Comparison of ENCODE assay signal across 23 cellular contexts in the genomic region with DNA sequence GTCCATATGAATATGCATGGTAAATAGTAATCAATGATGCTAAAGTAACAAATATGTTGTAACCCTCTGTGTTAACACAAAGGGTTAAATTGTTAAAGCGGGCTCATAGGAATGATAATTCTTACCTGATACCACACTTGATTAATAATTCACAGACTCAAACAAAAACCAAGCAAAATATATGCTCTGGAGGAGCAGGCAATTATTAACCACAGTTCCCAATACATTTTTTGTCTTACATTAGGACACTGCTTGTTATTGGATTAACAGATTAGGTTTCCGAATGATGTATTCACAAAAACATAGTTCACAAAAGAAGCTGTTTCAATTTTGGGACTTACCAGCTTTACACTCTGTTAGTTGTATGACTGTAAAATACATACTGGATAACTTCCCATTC.
DNase-seq lines count a peak whose midpoint lies in the region; ATAC-seq, FAIRE-seq and TF ChIP-seq lines count a peak whose summit lies in the region.
"Had no signal": no experiment of that assay in that cellular context is flagged by ENCODE, and none has a peak within 500 bp of the region (broad histone marks: within the 10 kb centered on the region; RNA-seq: fewer than 3 reads in every experiment).

No MANE protein-coding gene starts in this region.

- DNase-seq in HepG2 (ENCODE audit: low spot score) (peak; percentile 53), right lobe of liver (no peak), A673 (ENCODE audit: low spot score) (peak; percentile 38), RCC 7860 (ENCODE audit: low spot score) (no peak), AG08395 (ENCODE audit: low spot score) (no peak), NCI-H2227 (lab: John Stamatoyannopoulos, UW; ENCODE audit: unreplicated experiment) (no peak), AG20443 (ENCODE audit: low spot score) (no peak)
- DNase-seq: ACHN; BE2C; C1 segment of cervical spinal cord; CD4-positive, alpha-beta memory T cell; CD4-positive, CD25-positive, alpha-beta regulatory T cell; CD8-positive, alpha-beta memory T cell; COR-L47; DMS 273 treated with DMSO at 0.1 percent for 48 hours; DMS153; DMS79 treated with DMSO at 0.1 percent for 48 hours; GF-D8 had no signal

- H4K20me1 ChIP-seq in HepG2 (ENCODE audit: insufficient read depth, low read length): no peaks in the 10 kb centered on the region
- H4K20me1 ChIP-seq: BLaER1 had no signal

- no peak for TF ChIP-seq EP300 in HepG2 (IDR thresholded peaks at IDR 0.05; ENCODE audit: low read depth in 2 of 2, low read length in 2 of 2)
- no peak for TF ChIP-seq EP300 in HepG2 (CRISPR knock-in tag; IDR thresholded peaks at IDR 0.05; ENCODE audit: borderline replicate concordance)

- H3K27me3 ChIP-seq in HepG2 (ENCODE audit: control insufficient read depth in 1 of 2, insufficient read depth in 2 of 2, low read length in 2 of 2) (no peaks in the 10 kb centered on the region), right lobe of liver (no peaks in the 10 kb centered on the region), A673 (replicated peaks; ENCODE audit: insufficient read depth, low read depth, low read length, poor library complexity) (no peaks in the 10 kb centered on the region)
- H3K27me3 ChIP-seq: BE2C, BLaER1 had no signal

- no TSS peak for BruUV-seq in HepG2 (replicated peaks; lab: Mats Ljungman, UMichigan)
- no TSS peak for BruUV-seq in A673 (replicated peaks; lab: Mats Ljungman, UMichigan)

- no peak for TF ChIP-seq POLR2A in HepG2 (IDR thresholded peaks at IDR 0.05; ENCODE audit: insufficient read depth in 1 of 2, low read depth in 2 of 2, low read length in 2 of 2)
- TF ChIP-seq POLR2A in right lobe of liver (IDR thresholded peaks at IDR 0.05): no peak

- no peak overlapping the region for H2AFZ ChIP-seq in HepG2 (ENCODE audit: low read length)

- H3K4me1 ChIP-seq in HepG2 (ENCODE audit: insufficient read depth, low read length) (peaks cover 12% of the 10 kb centered on the region), right lobe of liver (no peaks in the 10 kb centered on the region), A673 (ENCODE audit: insufficient read depth, low read length, poor library complexity, severe bottlenecking) (peaks cover 27% of the 10 kb centered on the region)
- H3K4me1 ChIP-seq: A549, BE2C, BLaER1 had no signal

- CTCF ChIA-PET in HepG2 (lab: Yijun Ruan, JAX; ENCODE audit: low intra/inter-chr PET ratio, low total read pairs): no interaction called here
- CTCF ChIA-PET in A673 (lab: Charles Lee): no interaction called here

- no peak overlapping the region for H3K4me2 ChIP-seq in HepG2 (ENCODE audit: low read depth, low read length)
- H3K4me2 ChIP-seq: A549, BLaER1 had no signal

- H3K27ac ChIP-seq in HepG2 (ENCODE audit: extremely low read length, insufficient read depth, low read length): no peak overlapping the region
- no peak overlapping the region for H3K27ac ChIP-seq in right lobe of liver
- H3K27ac ChIP-seq in A673 (ENCODE audit: low read depth, low read length, poor library complexity, severe bottlenecking): peak overlapping the region; percentile 11
- H3K27ac ChIP-seq: A549, BLaER1 had no signal

- no peaks in the 10 kb centered on the region; the same call in 1 of the 2 replicates for H3K9me3 ChIP-seq in HepG2 (ENCODE audit: low read length)
- no peaks in the 10 kb centered on the region for H3K9me3 ChIP-seq in right lobe of liver
- peaks cover 9% of the 10 kb centered on the region for H3K9me3 ChIP-seq in A673 (ENCODE audit: low read depth, low read length, poor library complexity, severe bottlenecking)
- H3K9me3 ChIP-seq: BE2C had no signal

- H3K9ac ChIP-seq in HepG2 (ENCODE audit: insufficient read depth, low read depth, low read length): no peak overlapping the region
- H3K9ac ChIP-seq: BLaER1 had no signal

- TF ChIP-seq CTCF in HepG2 (CRISPR knock-in tag; IDR thresholded peaks at IDR 0.05) (no peak), right lobe of liver (IDR thresholded peaks at IDR 0.05) (no peak), A673 (conservative IDR thresholded peaks at IDR 0.05; ENCODE audit: low read depth, low read length) (no peak)

- 50% methylated on average over 2 of the region's 2 CpGs for WGBS in HepG2 (ENCODE audit: low lambda C conversion rate)
- WGBS in right lobe of liver (ENCODE audit: insufficient coverage, low coverage, low lambda C conversion rate, missing lambda C conversion rate): 24% methylated on average over 2 of the region's 2 CpGs

- intact Hi-C loops in HepG2 (cut with micrococcal nuclease; ENCODE audit: unreplicated experiment) (no loop called here), right lobe of liver (cut with DNase I) (no loop called here), A673 (cut with micrococcal nuclease; ENCODE audit: unreplicated experiment) (no loop called here)

- ATAC-seq in HepG2: peak; percentile 50
- no peak for ATAC-seq in right lobe of liver
- ATAC-seq: A549 had no signal

- in situ Hi-C loops in HepG2 (cut with HindIII; ENCODE audit: extremely low pct_ligation_motif_present, low pct_unique_long_range_greater_than_20kb): no loop called here

- FAIRE-seq in HepG2 (lab: Jason Lieb, UNC): no peak
- peak; percentile 38 for FAIRE-seq in RCC 7860 (lab: Jason Lieb, UNC)
- FAIRE-seq: A549, G401.6, GM12891, GM19239 had no signal

- TF ChIP-seq RAD21 in HepG2 (CRISPR knock-in tag; IDR thresholded peaks at IDR 0.05): no peak

- POLR2A ChIA-PET in HepG2 (lab: Yijun Ruan, JAX): no interaction called here
- POLR2A ChIA-PET in A673 (lab: Charles Lee; ENCODE audit: low non-redundant PET): no interaction called here

- H3K36me3 ChIP-seq in HepG2 (replicated peaks in 1 of 2; ENCODE audit: control insufficient read depth in 1 of 2, insufficient read depth in 2 of 2, low read length in 2 of 2) (no peaks in the 10 kb centered on the region), right lobe of liver (no peaks in the 10 kb centered on the region), A673 (ENCODE audit: insufficient read depth, low read length, poor library complexity, severe bottlenecking) (no peaks in the 10 kb centered on the region)
- H3K36me3 ChIP-seq: BE2C, BLaER1 had no signal

- no peaks in the 10 kb centered on the region for H3K79me2 ChIP-seq in HepG2 (ENCODE audit: insufficient read depth, low read length)

- H3K4me3 ChIP-seq in HepG2 (replicated peaks in 1 of 3; ENCODE audit: insufficient read depth in 1 of 3, low read depth in 2 of 3, low read length in 3 of 3): no peak overlapping the region
- H3K4me3 ChIP-seq in right lobe of liver: no peak overlapping the region
- no peak overlapping the region for H3K4me3 ChIP-seq in A673 (ENCODE audit: low read depth, low read length, poor library complexity, severe bottlenecking)
- H3K4me3 ChIP-seq: A549, BLaER1 had no signal

TF ChIP-seq in HepG2, 621 proteins besides CTCF, POLR2A, EP300 and RAD21:
- TF ChIP-seq, protein P1, sequence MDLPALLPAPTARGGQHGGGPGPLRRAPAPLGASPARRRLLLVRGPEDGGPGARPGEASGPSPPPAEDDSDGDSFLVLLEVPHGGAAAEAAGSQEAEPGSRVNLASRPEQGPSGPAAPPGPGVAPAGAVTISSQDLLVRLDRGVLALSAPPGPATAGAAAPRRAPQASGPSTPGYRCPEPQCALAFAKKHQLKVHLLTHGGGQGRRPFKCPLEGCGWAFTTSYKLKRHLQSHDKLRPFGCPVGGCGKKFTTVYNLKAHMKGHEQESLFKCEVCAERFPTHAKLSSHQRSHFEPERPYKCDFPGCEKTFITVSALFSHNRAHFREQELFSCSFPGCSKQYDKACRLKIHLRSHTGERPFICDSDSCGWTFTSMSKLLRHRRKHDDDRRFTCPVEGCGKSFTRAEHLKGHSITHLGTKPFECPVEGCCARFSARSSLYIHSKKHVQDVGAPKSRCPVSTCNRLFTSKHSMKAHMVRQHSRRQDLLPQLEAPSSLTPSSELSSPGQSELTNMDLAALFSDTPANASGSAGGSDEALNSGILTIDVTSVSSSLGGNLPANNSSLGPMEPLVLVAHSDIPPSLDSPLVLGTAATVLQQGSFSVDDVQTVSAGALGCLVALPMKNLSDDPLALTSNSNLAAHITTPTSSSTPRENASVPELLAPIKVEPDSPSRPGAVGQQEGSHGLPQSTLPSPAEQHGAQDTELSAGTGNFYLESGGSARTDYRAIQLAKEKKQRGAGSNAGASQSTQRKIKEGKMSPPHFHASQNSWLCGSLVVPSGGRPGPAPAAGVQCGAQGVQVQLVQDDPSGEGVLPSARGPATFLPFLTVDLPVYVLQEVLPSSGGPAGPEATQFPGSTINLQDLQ (CRISPR knock-in tag; IDR thresholded peaks at IDR 0.05): no peak
- TF ChIP-seq, protein P2, sequence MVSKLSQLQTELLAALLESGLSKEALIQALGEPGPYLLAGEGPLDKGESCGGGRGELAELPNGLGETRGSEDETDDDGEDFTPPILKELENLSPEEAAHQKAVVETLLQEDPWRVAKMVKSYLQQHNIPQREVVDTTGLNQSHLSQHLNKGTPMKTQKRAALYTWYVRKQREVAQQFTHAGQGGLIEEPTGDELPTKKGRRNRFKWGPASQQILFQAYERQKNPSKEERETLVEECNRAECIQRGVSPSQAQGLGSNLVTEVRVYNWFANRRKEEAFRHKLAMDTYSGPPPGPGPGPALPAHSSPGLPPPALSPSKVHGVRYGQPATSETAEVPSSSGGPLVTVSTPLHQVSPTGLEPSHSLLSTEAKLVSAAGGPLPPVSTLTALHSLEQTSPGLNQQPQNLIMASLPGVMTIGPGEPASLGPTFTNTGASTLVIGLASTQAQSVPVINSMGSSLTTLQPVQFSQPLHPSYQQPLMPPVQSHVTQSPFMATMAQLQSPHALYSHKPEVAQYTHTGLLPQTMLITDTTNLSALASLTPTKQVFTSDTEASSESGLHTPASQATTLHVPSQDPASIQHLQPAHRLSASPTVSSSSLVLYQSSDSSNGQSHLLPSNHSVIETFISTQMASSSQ (IDR thresholded peaks at IDR 0.05; ENCODE audit: low read depth): no peak; the same call in 1 of the 2 replicates
- TF ChIP-seq, protein P2 (CRISPR knock-in tag; IDR thresholded peaks at IDR 0.05; ENCODE audit: borderline replicate concordance): peak; percentile 62; the same call in 1 of the 2 replicates
- TF ChIP-seq ZNF652 (CRISPR knock-in tag; IDR thresholded peaks at IDR 0.05; ENCODE audit: borderline replicate concordance, low read depth): peak; percentile 87

Comparison
In these comparisons a context has a peak if more than half of its experiments do, and no peak if none do; other contexts are left out.
1. DNase-seq: peak in HepG2 (single experiment) and A673 (single experiment); none in right lobe of liver (0 of 3), RCC 7860 (single experiment), AG08395 (single experiment), NCI-H2227 (single experiment) and AG20443 (single experiment).